Comparison of ENCODE assay signal across 29 cellular contexts in genomic region chr10:25824050-25824449, GRCh38.
"Had no signal": no experiment of that assay in that cellular context is flagged by ENCODE, and none has a peak within 500 bp of the region (broad histone marks: within the 10 kb centered on the region; RNA-seq: fewer than 3 reads in every experiment).

No MANE protein-coding gene starts in this region.

- H3K4me3 ChIP-seq: PC-9, SK-N-MC had no signal

- H3K4me1 Mint-ChIP-seq: activated naive CD4-positive, alpha-beta T cell treated with anti-CD3 and anti-CD28 coated beads, Interleukin-2, amount 10 ng/mL, durations not matched to agents 7 days and 5 days had no signal

- DNase-seq: activated CD4-positive, alpha-beta memory T cell treated with anti-CD3 and anti-CD28 coated beads, Interleukin-2, amount 10 ng/mL, durations not matched to agents 7 days and 5 days; activated CD4-positive, alpha-beta T cell treated with anti-CD3 and anti-CD28 coated beads for 36 hours; activated CD8-positive, alpha-beta memory T cell treated with anti-CD3 and anti-CD28 coated beads for 24 hours; activated CD8-positive, alpha-beta memory T cell treated with anti-CD3 and anti-CD28 coated beads, Interleukin-2, amount 10 ng/mL, durations not matched to agents 7 days and 5 days; activated CD8-positive, alpha-beta memory T cell treated with anti-CD3 and anti-CD28 coated beads, Interleukin-2, amount 50 U/mL, for 48 hours; activated effector memory CD4-positive, alpha-beta T cell treated with Interleukin-2 at 50 U/mL for 16 hours; activated naive CD4-positive, alpha-beta T cell treated with anti-CD3 and anti-CD28 coated beads, Interleukin-2, amount 10 ng/mL, durations not matched to agents 7 days and 5 days; activated naive CD8-positive, alpha-beta T cell treated with anti-CD3 and anti-CD28 coated beads, Interleukin-2, amount 50 U/mL, for 24 hours; activated T-cell treated with anti-CD3 and anti-CD28 coated beads, Interleukin-2, amount 50 U/mL, for 48 hours; anterior cingulate cortex; central memory CD4-positive, alpha-beta T cell; Karpas-422; NCI-H1048; NCI-H1105 treated with DMSO at 0.1 percent for 48 hours; NCI-H1436; NCI-H1694; NCI-H2029; NCI-H510A; NCI-H526; NCI-H748 treated with DMSO at 0.1 percent for 48 hours; NK-92 treated with Interleukin-12 subunit alpha and Interleukin-12 subunit beta, amount 100 ng/mL, for 24 hours; PC-9; Right ventricle myocardium superior; T1000 had no signal

- H3K36me3 Mint-ChIP-seq: activated CD8-positive, alpha-beta memory T cell treated with anti-CD3 and anti-CD28 coated beads, Interleukin-2, amount 10 ng/mL, durations not matched to agents 7 days and 5 days; activated naive CD4-positive, alpha-beta T cell treated with anti-CD3 and anti-CD28 coated beads, Interleukin-2, amount 10 ng/mL, durations not matched to agents 7 days and 5 days; brain had no signal

- H3K4me3 Mint-ChIP-seq: activated CD4-positive, alpha-beta memory T cell treated with anti-CD3 and anti-CD28 coated beads, Interleukin-2, amount 10 ng/mL, durations not matched to agents 7 days and 5 days; activated CD4-positive, alpha-beta T cell treated with anti-CD3 and anti-CD28 coated beads for 36 hours; activated CD8-positive, alpha-beta memory T cell treated with anti-CD3 and anti-CD28 coated beads, Interleukin-2, amount 10 ng/mL, durations not matched to agents 7 days and 5 days; activated naive CD4-positive, alpha-beta T cell treated with anti-CD3 and anti-CD28 coated beads, Interleukin-2, amount 10 ng/mL, durations not matched to agents 7 days and 5 days; activated naive CD8-positive, alpha-beta T cell; activated naive CD8-positive, alpha-beta T cell treated with anti-CD3 and anti-CD28 coated beads, Interleukin-2, amount 50 U/mL, for 24 hours; brain had no signal

- H3K27ac Mint-ChIP-seq: activated CD4-positive, alpha-beta memory T cell treated with anti-CD3 and anti-CD28 coated beads, Interleukin-2, amount 10 ng/mL, durations not matched to agents 7 days and 5 days; activated CD4-positive, alpha-beta T cell treated with anti-CD3 and anti-CD28 coated beads for 36 hours; activated CD8-positive, alpha-beta memory T cell treated with anti-CD3 and anti-CD28 coated beads, Interleukin-2, amount 10 ng/mL, durations not matched to agents 7 days and 5 days; activated naive CD4-positive, alpha-beta T cell treated with anti-CD3 and anti-CD28 coated beads, Interleukin-2, amount 10 ng/mL, durations not matched to agents 7 days and 5 days; activated naive CD8-positive, alpha-beta T cell; activated naive CD8-positive, alpha-beta T cell treated with anti-CD3 and anti-CD28 coated beads, Interleukin-2, amount 50 U/mL, for 24 hours; brain had no signal

- FAIRE-seq: RCC 7860 had no signal

- ATAC-seq: activated CD4-positive, alpha-beta T cell treated with anti-CD3 and anti-CD28 coated beads for 36 hours; activated CD4-positive, CD25-positive, alpha-beta regulatory T cell treated with anti-CD3 and anti-CD28 coated beads, Interleukin-2, amount 50 U/mL, for 24 hours; activated CD8-positive, alpha-beta memory T cell treated with anti-CD3 and anti-CD28 coated beads, Interleukin-2, amount 10 ng/mL, durations not matched to agents 7 days and 5 days; activated naive CD8-positive, alpha-beta T cell treated with anti-CD3 and anti-CD28 coated beads, Interleukin-2, amount 50 U/mL, for 24 hours had no signal

- H3K4me2 ChIP-seq: PC-9 had no signal

- H3K27me3 Mint-ChIP-seq: activated CD8-positive, alpha-beta memory T cell treated with anti-CD3 and anti-CD28 coated beads, Interleukin-2, amount 10 ng/mL, durations not matched to agents 7 days and 5 days; activated naive CD4-positive, alpha-beta T cell treated with anti-CD3 and anti-CD28 coated beads, Interleukin-2, amount 10 ng/mL, durations not matched to agents 7 days and 5 days had no signal

- H3K9me3 Mint-ChIP-seq: activated naive CD4-positive, alpha-beta T cell treated with anti-CD3 and anti-CD28 coated beads, Interleukin-2, amount 10 ng/mL, durations not matched to agents 7 days and 5 days; activated naive CD8-positive, alpha-beta T cell treated with anti-CD3 and anti-CD28 coated beads, Interleukin-2, amount 50 U/mL, for 24 hours had no signal

- H2AFZ ChIP-seq: PC-9 had no signal

- H3K27ac ChIP-seq: PC-9, SK-N-MC had no signal
